In the genomic region with DNA sequence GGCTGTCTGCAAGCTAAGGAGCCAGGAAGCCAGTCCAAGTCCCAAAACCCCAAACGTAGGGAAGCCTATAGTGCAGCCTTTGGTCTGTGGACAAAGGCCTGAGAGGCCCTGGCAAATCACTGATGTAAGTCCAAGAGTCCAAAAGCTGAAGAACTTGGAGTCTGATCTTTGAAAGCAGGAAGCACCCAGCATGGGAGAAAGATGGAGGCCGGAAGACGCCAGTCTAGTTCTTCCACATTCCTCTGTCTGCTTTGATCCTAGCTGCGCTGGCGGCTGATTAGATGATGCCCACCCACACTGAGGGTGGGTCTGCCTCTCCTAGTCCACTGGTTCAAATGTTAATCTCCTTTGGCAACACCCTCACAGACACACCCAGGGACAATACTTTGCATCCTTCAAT, we compare ENCODE assay signal across 18 cellular contexts.
"Had no signal": no experiment of that assay in that cellular context is flagged by ENCODE, and none has a peak within 500 bp of the region (broad histone marks: within the 10 kb centered on the region; RNA-seq: fewer than 3 reads in every experiment).

No MANE protein-coding gene starts in this region.

- H3K27ac Mint-ChIP-seq: endodermal cell; naive thymus-derived CD8-positive, alpha-beta T cell had no signal

- H3K4me3 Mint-ChIP-seq: endodermal cell; naive thymus-derived CD8-positive, alpha-beta T cell had no signal

- H3K36me3 Mint-ChIP-seq: naive thymus-derived CD8-positive, alpha-beta T cell had no signal

- H3K27ac ChIP-seq: coronary artery, heart left ventricle, sigmoid colon, skin epidermis, suprapubic skin, tibial artery had no signal

- H3K4me1 ChIP-seq: heart left ventricle, sigmoid colon, suprapubic skin, tibial artery had no signal

- H3K9me3 ChIP-seq: heart left ventricle, mucosa of descending colon, sigmoid colon, suprapubic skin, tibial artery had no signal

- H3K4me3 ChIP-seq: coronary artery, heart left ventricle, mucosa of descending colon, sigmoid colon, skin epidermis, suprapubic skin, tibial artery had no signal

- H3K4me1 Mint-ChIP-seq: endodermal cell; naive thymus-derived CD8-positive, alpha-beta T cell had no signal

- H3K9me3 Mint-ChIP-seq: endodermal cell; naive thymus-derived CD8-positive, alpha-beta T cell had no signal

- DNase-seq: caudate nucleus; effector CD4-positive, alpha-beta T cell; endodermal cell; foreskin melanocyte; heart left ventricle; hippocampal formation; mammary epithelial cell; mucosa of descending colon; naive thymus-derived CD8-positive, alpha-beta T cell; posterior cingulate gyrus; sigmoid colon; stimulated activated CD4-positive, alpha-beta T cell treated with anti-CD3 and anti-CD28 coated beads, Interleukin-2, amount 100 ng/mL, for 48 hours; stimulated activated naive CD8-positive, alpha-beta T cell treated with anti-CD3 and anti-CD28 coated beads, Interleukin-15, Interleukin-2, amounts not matched to agents 100 U/mL and 50 U/mL, for 24 hours; tibial artery had no signal

- ATAC-seq: heart left ventricle; left lobe of liver; mucosa of descending colon; naive thymus-derived CD8-positive, alpha-beta T cell; stimulated activated naive CD8-positive, alpha-beta T cell treated with anti-CD3 and anti-CD28 coated beads, Interleukin-15, Interleukin-2, amounts not matched to agents 100 U/mL and 50 U/mL, for 24 hours had no signal

- H3K36me3 ChIP-seq: heart left ventricle, sigmoid colon, suprapubic skin, tibial artery had no signal

- H3K27me3 ChIP-seq: heart left ventricle, sigmoid colon, suprapubic skin, tibial artery had no signal
